ENCODE assay signal across 12 cellular contexts in the genomic region with DNA sequence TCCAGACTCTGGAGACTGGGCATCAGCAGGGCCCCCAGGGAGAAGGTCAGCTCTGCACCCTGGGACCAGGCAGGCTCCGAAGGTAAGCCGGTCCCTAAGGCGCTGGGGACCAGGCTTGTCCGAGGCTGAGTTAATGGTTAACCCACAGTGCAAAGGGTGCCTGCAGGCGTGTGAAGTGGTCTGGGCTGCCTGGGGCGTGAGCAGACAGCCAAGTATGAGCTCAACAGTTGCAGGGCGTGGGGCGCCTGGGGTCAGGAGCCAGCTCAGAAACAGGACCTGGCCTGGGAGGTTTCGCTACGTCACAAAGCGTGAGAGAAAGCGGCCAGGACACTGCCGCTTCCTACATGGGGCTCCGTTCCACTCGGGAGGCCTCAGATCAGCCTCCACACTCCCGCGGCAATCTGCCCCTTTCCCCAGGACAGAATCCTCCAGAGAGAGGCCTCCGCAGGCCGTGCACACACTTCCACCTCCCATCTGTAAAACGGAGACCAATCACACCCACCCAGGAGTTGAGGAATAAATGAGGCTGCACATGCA. TPM values are rescaled to one million over a fixed set of nuclear protein-coding genes. Genes with fewer than 3 reads are reported as not detected.
DNase-seq lines count a peak whose midpoint lies in the region; ATAC-seq and TF ChIP-seq lines count a peak whose summit lies in the region.
"Had no signal": no experiment of that assay in that cellular context is flagged by ENCODE, and none has a peak within 500 bp of the region (broad histone marks: within the 10 kb centered on the region; RNA-seq: fewer than 3 reads in every experiment).

No MANE protein-coding gene starts in this region.

- peaks cover 0 to 48% (median 0%) of the 10 kb centered on the region in 3 donors for H3K36me3 ChIP-seq in Peyer's patch
- H3K36me3 ChIP-seq in gastroesophageal sphincter: peaks cover 0 to 93% of the 10 kb centered on the region in 2 donors
- peaks cover 46 to 89% (median 89%) of the 10 kb centered on the region in 3 donors for H3K36me3 ChIP-seq in tibial artery

- peaks cover 7% of the 10 kb centered on the region for H3K4me1 Mint-ChIP-seq in mesothelial cell of epicardium

- H3K9me3 Mint-ChIP-seq in mesothelial cell of epicardium: no peaks in the 10 kb centered on the region
- H3K9me3 Mint-ChIP-seq: CD8-positive, alpha-beta T cell had no signal

- H3K27me3 ChIP-seq in Peyer's patch: no peaks in the 10 kb centered on the region
- no peaks in the 10 kb centered on the region for H3K27me3 ChIP-seq in gastroesophageal sphincter
- H3K27me3 ChIP-seq in tibial artery: no peaks in the 10 kb centered on the region

- H3K27ac ChIP-seq in Peyer's patch (peak overlapping the region in 3 of 4 donors; percentile 80 to 91 (median 82)), gastroesophageal sphincter (peak overlapping the region in 3 of 4 donors; percentile 56 to 70 (median 61)), tibial artery (peak overlapping the region; percentile 31 to 71)

- no peak for TF ChIP-seq EP300 in gastroesophageal sphincter (IDR thresholded peaks at IDR 0.05)

- H3K27ac Mint-ChIP-seq in mesothelial cell of epicardium: peak overlapping the region; percentile 67
- H3K27ac Mint-ChIP-seq: CD8-positive, alpha-beta T cell had no signal

- H3K4me1 ChIP-seq in Peyer's patch (peaks cover 0 to 48% (median 7%) of the 10 kb centered on the region in 4 donors), gastroesophageal sphincter (peaks cover 0 to 48% (median 6%) of the 10 kb centered on the region in 3 donors), tibial artery (peaks cover 0 to 82% (median 37%) of the 10 kb centered on the region in 4 donors)

- TF ChIP-seq CTCF in Peyer's patch (IDR thresholded peaks at IDR 0.05): no peak
- TF ChIP-seq CTCF in gastroesophageal sphincter (IDR thresholded peaks at IDR 0.05): no peak
- no peak for TF ChIP-seq CTCF in mesothelial cell of epicardium (IDR thresholded peaks at IDR 0.05; ENCODE audit: unreplicated experiment)
- no peak for TF ChIP-seq CTCF in tibial artery (IDR thresholded peaks at IDR 0.05)

- peak; percentile 54 for ATAC-seq in gastroesophageal sphincter
- no peak for ATAC-seq in HG03442 (IDR thresholded peaks at IDR 0.05; ENCODE audit: unreplicated experiment)
- ATAC-seq in HG02759 (IDR thresholded peaks at IDR 0.05; ENCODE audit: unreplicated experiment): no peak
- ATAC-seq: CD8-positive, alpha-beta T cell had no signal

- peak overlapping the region in 1 of 4 donors; percentile 15 for H3K4me3 ChIP-seq in Peyer's patch
- H3K4me3 ChIP-seq in gastroesophageal sphincter: no peak overlapping the region
- H3K4me3 ChIP-seq in tibial artery: no peak overlapping the region

- DNase-seq in Peyer's patch (peak in 2 of 3 donors; percentile 94), mesothelial cell of epicardium (ENCODE audit: low spot score in 2 of 2, unreplicated experiment in 2 of 2) (no peak), tibial artery (peak in 1 of 2 donors; percentile 80), iPS-NIHi7 (ENCODE audit: extremely low spot score) (no peak)
- no peak for DNase-seq in activated CD8-positive, alpha-beta memory T cell treated with anti-CD3 and anti-CD28 coated beads for 24 hours
- DNase-seq: erythroblast, NCI-H2171, OCI-M1 had no signal

- no peaks in the 10 kb centered on the region for H3K9me3 ChIP-seq in Peyer's patch
- H3K9me3 ChIP-seq in gastroesophageal sphincter: no peaks in the 10 kb centered on the region
- H3K9me3 ChIP-seq in tibial artery: no peaks in the 10 kb centered on the region

- H3K27me3 Mint-ChIP-seq in mesothelial cell of epicardium (ENCODE audit: low read depth): no peaks in the 10 kb centered on the region

- WGBS in gastroesophageal sphincter (ENCODE audit: low coverage in 1 of 2), 2 donors: 62 to 70% methylated on average over 3 to 4 of the region's 20 CpGs

- H3K4me3 Mint-ChIP-seq in mesothelial cell of epicardium: no peak overlapping the region
- H3K4me3 Mint-ChIP-seq: CD8-positive, alpha-beta T cell had no signal

- TF ChIP-seq POLR2A in Peyer's patch (IDR thresholded peaks at IDR 0.05): peak; percentile 44 to 69
- no peak for TF ChIP-seq POLR2A in gastroesophageal sphincter (IDR thresholded peaks at IDR 0.05)

- peaks cover 22% of the 10 kb centered on the region for H3K36me3 Mint-ChIP-seq in mesothelial cell of epicardium
- H3K36me3 Mint-ChIP-seq: CD8-positive, alpha-beta T cell had no signal

- intact Hi-C loops in tibial artery (cut with DNase I; ENCODE audit: low total_unique reads): no loop called here

RNA-seq across cellular contexts. Expression of a gene that starts 16.0 kb away (rescaled TPM):
- total RNA-seq in Peyer's patch (10 to 100 TPM in 3 of 4 donors, 1 to 10 TPM in 1; 5.8 to 97.8 (median 59.4) TPM), gastroesophageal sphincter (100 to 1,000 TPM in 2 of 4 donors, 10 to 100 TPM in 2; 66.0 to 162 (median 120) TPM), mesothelial cell of epicardium (74.0 to 78.8 TPM (median 75.3 TPM) in 3 replicates)

Comparison
In these comparisons a context has a peak if more than half of its experiments do, and no peak if none do; other contexts are left out.
1. DNase-seq: peak in Peyer's patch (2 of 3); none in mesothelial cell of epicardium (0 of 2), iPS-NIHi7 (single experiment) and activated CD8-positive, alpha-beta memory T cell treated with anti-CD3 and anti-CD28 coated beads for 24 hours (single experiment).
2. POLR2A ChIP-seq: peak in Peyer's patch (2 of 2); none in gastroesophageal sphincter (0 of 2).
3. Peak in every context shown above with its lines, with median percentiles within 50 percentile points of each other: H3K27ac ChIP-seq.